Comparison of ENCODE assay signal across 1 cellular context in genomic region chr5:14032944-14033343, GRCh38.
TF ChIP-seq lines count a peak whose summit lies in the region.

No MANE protein-coding gene starts in this region.

TF ChIP-seq in HepG2, 621 proteins besides CTCF, POLR2A, EP300 and RAD21 (continued from another document):
- TF ChIP-seq AFF4 (CRISPR knock-in tag; IDR thresholded peaks at IDR 0.05) (no peak), CHCHD3 (CRISPR knock-in tag; IDR thresholded peaks at IDR 0.05) (no peak), PLSCR1 (CRISPR knock-in tag; IDR thresholded peaks at IDR 0.05; ENCODE audit: borderline replicate concordance) (no peak), YEATS2 (CRISPR knock-in tag; IDR thresholded peaks at IDR 0.05; ENCODE audit: borderline replicate concordance) (no peak), ZFP37 (CRISPR knock-in tag; IDR thresholded peaks at IDR 0.05; ENCODE audit: borderline replicate concordance) (no peak), KLF13 (CRISPR knock-in tag; IDR thresholded peaks at IDR 0.05) (no peak)
